9 cellular contexts compared by ENCODE assay signal in the genomic region with DNA sequence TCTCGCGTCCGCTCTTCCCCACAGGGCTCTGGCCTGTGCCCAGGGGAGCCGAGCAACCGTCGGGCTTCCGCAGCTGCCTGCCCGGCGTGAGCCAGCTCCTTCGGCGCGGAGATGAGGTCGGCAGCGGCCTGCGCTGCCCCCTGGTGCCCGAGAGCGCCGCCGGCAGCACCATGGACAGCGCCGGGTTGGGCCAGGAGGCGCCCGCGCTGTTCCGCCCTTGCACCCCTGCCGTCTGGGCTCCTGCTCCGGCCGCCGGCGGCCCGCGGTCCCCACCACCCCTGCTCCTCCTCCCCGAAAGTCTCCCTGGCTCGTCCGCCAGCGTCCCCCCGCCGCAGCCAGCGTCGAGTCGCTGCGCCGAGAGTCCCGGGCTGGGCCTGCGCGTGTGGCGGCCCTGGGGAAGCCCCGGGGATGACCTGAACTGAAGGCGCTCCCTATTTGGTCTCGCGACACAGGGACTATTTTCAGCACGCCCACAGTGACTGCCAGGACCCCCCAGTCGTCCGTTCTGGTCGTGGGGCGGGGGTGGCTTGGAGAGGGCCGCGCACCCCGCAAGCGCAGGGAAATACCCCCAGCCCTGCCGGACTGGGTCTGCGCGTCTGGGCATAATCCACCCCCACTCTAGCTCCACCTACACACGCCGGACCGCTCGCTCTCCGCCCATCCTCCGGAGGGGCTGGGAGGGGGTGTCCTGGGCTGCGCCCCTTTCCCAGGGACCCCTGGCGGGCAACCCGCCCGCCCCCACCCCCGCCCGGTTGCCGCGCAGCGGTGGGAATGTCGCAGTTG. TPM values are rescaled to one million over a fixed set of nuclear protein-coding genes. Genes with fewer than 3 reads are reported as not detected.
A peak's percentile ranks its signal among the peaks of the same experiment; 100 is the strongest.
DNase-seq lines count a peak whose midpoint lies in the region; ATAC-seq and TF ChIP-seq lines count a peak whose summit lies in the region.
"Had no signal": no experiment of that assay in that cellular context is flagged by ENCODE, and none has a peak within 500 bp of the region (broad histone marks: within the 10 kb centered on the region; RNA-seq: fewer than 3 reads in every experiment).

No MANE protein-coding gene starts in this region.

- peaks cover 23% of the 10 kb centered on the region for H3K4me1 ChIP-seq in CD4-positive, alpha-beta memory T cell (ENCODE audit: insufficient read depth, low read length)
- H3K4me1 ChIP-seq in iPS DF 6.9 (ENCODE audit: control insufficient read depth, insufficient read depth, low read length) (peaks cover 22% of the 10 kb centered on the region), smooth muscle cell (ENCODE audit: low read depth) (peaks cover 16% of the 10 kb centered on the region)

- peaks cover 3% of the 10 kb centered on the region for H3F3A ChIP-seq in smooth muscle cell (ENCODE audit: low read depth)

- no peak overlapping the region for H3K27ac ChIP-seq in CD4-positive, alpha-beta memory T cell (ENCODE audit: low read depth, low read length)
- H3K27ac ChIP-seq in iPS DF 6.9 (ENCODE audit: low read length) (no peak overlapping the region), smooth muscle cell (ENCODE audit: low read depth) (no peak overlapping the region)

- peak overlapping the region in 1 of 7 donors; percentile 44 for H3K27ac Mint-ChIP-seq in CD4-positive, alpha-beta memory T cell

- intact Hi-C loops in CD4-positive, alpha-beta memory T cell (cut with micrococcal nuclease), result loop anchor here (2.0 to 10.0 kb wide), 4 partner anchors 38 to 253 kb away; partner anchors contain the start of genes NPHP4 and RNF207

- H3K9ac ChIP-seq in smooth muscle cell (ENCODE audit: low read depth), result no peak overlapping the region

- H3K79me2 ChIP-seq in smooth muscle cell (ENCODE audit: low read depth), result no peaks in the 10 kb centered on the region

- H3K4me3 Mint-ChIP-seq in CD4-positive, alpha-beta memory T cell, result no peak overlapping the region

- no peaks in the 10 kb centered on the region for H3K36me3 ChIP-seq in CD4-positive, alpha-beta memory T cell (ENCODE audit: insufficient read depth, low read length)
- H3K36me3 ChIP-seq in iPS DF 6.9 (ENCODE audit: control insufficient read depth, insufficient read depth, low read length) (no peaks in the 10 kb centered on the region), smooth muscle cell (ENCODE audit: low read depth) (no peaks in the 10 kb centered on the region)

- peak; percentile 67 to 78 (median 75) for DNase-seq in CD4-positive, alpha-beta memory T cell
- peak; percentile 53 for DNase-seq in NCI-H1048 (lab: John Stamatoyannopoulos, UW)
- DNase-seq in T1000 (lab: John Stamatoyannopoulos, UW), result peak; percentile 71
- DNase-seq in astrocyte of the cerebellum (ENCODE audit: low read depth), result peak; percentile 43
- no peak for DNase-seq in iPS DF 6.9 (ENCODE audit: low read depth, low spot score)
- DNase-seq in smooth muscle cell (lab: John Stamatoyannopoulos, UW; ENCODE audit: unreplicated experiment), result peak; percentile 62

- H3K4me3 ChIP-seq in CD4-positive, alpha-beta memory T cell (ENCODE audit: low read length in 2 of 2), result no peak overlapping the region
- H3K4me3 ChIP-seq in astrocyte of the cerebellum (ENCODE audit: low read depth, low read length) (peak overlapping the region; percentile 18), iPS DF 6.9 (ENCODE audit: low read length) (peak overlapping the region; percentile 73; the same call in 1 of the 2 replicates), smooth muscle cell (peak overlapping the region; percentile 1)

- H3K9me3 ChIP-seq in CD4-positive, alpha-beta memory T cell (ENCODE audit: control insufficient read depth in 1 of 2, low read length in 2 of 2), result no peaks in the 10 kb centered on the region
- no peaks in the 10 kb centered on the region for H3K9me3 ChIP-seq in iPS DF 6.9 (ENCODE audit: control insufficient read depth, insufficient read depth, low read length)
- no peaks in the 10 kb centered on the region for H3K9me3 ChIP-seq in smooth muscle cell (replicated peaks; ENCODE audit: low read depth)

- peak; percentile 82 for TF ChIP-seq CTCF in astrocyte of the cerebellum (IDR thresholded peaks at IDR 0.05; ENCODE audit: low read depth, low read length, missing control alignments)
- TF ChIP-seq CTCF in smooth muscle cell (IDR thresholded peaks at IDR 0.05; ENCODE audit: borderline replicate concordance, insufficient read depth, poor library complexity, severe bottlenecking), result peak; percentile 87

- peak; percentile 59 for ATAC-seq in GM21381 (IDR thresholded peaks at IDR 0.05; ENCODE audit: unreplicated experiment)
- no peak for ATAC-seq in HG03378 (IDR thresholded peaks at IDR 0.05; ENCODE audit: unreplicated experiment)

- in situ Hi-C loops in astrocyte of the cerebellum (cut with HindIII; ENCODE audit: low sequenced_read_pairs), result no loop called here

- POLR2A ChIA-PET in CD4-positive, alpha-beta memory T cell (lab: Charles Lee; ENCODE audit: partially characterized antibody), result interaction anchor here (0.7 to 1.0 kb wide), 4 partner anchors 10 to 178 kb away, joined by 3 to 4 read pairs (median 4); no protein-coding TSS in a partner anchor

- H4K20me1 ChIP-seq in smooth muscle cell (ENCODE audit: low read depth), result peaks cover 11% of the 10 kb centered on the region

- no CpG with 5 or more reads among the region's 79 CpGs for whole genome bisulfite sequencing in iPS DF 6.9 (ENCODE audit: insufficient coverage, insufficient read length)
- 2% methylated on average over 40 of the region's 79 CpGs for WGBS in smooth muscle cell (ENCODE audit: low lambda C conversion rate)

- peaks cover 8 to 29% (median 13%) of the 10 kb centered on the region in 4 donors for H3K4me1 Mint-ChIP-seq in CD4-positive, alpha-beta memory T cell

- H2AFZ ChIP-seq in smooth muscle cell (ENCODE audit: low read depth), result no peak overlapping the region

- H3K36me3 Mint-ChIP-seq in CD4-positive, alpha-beta memory T cell, result no peaks in the 10 kb centered on the region

- CTCF ChIA-PET in CD4-positive, alpha-beta memory T cell (lab: Charles Lee; ENCODE audit: partially characterized antibody), result interaction anchor here (0.6 to 5.3 kb wide), 21 partner anchors 9 to 735 kb away, joined by 3 to 66 read pairs (median 4); partner anchors contain the start of gene ICMT

- peak overlapping the region; percentile 74 for H3K4me2 ChIP-seq in smooth muscle cell

- peaks cover 30 to 42% of the 10 kb centered on the region in 2 donors for H3K27me3 Mint-ChIP-seq in CD4-positive, alpha-beta memory T cell

- peaks cover 0 to 2% (median 0%) of the 10 kb centered on the region in 8 donors for H3K9me3 Mint-ChIP-seq in CD4-positive, alpha-beta memory T cell

- peaks cover 43% of the 10 kb centered on the region for H3K27me3 ChIP-seq in CD4-positive, alpha-beta memory T cell (ENCODE audit: insufficient read depth, low read length)
- H3K27me3 ChIP-seq in iPS DF 6.9 (ENCODE audit: control insufficient read depth, insufficient read depth, low read length) (peaks cover 10% of the 10 kb centered on the region), smooth muscle cell (ENCODE audit: low read depth) (peaks cover 92% of the 10 kb centered on the region)

RNA-seq across cellular contexts. Expression of gene HES3, which starts 1.3 kb away (rescaled TPM):
- not detected for total RNA-seq in CD4-positive, alpha-beta memory T cell
- polyA plus RNA-seq in CD4-positive, alpha-beta memory T cell, result not detected
- not detected in 2 replicates for total RNA-seq in smooth muscle cell
- not detected in 2 replicates for polyA plus RNA-seq in smooth muscle cell
- total RNA-seq: T-helper 1 cell treated with Interleukin-12 subunit alpha and Interleukin-12 subunit beta and Interleukin-4 antibody, amounts not matched to agents 30 ng/mL and 1 ng/mL, for 36 hours had no signal

RNA-seq across cellular contexts. Expression of gene ICMT, which starts 9.5 kb away (rescaled TPM):
- 10 to 100 TPM; 19.6 to 23.1 TPM for total RNA-seq in CD4-positive, alpha-beta memory T cell
- 10 to 100 TPM; 16.1 to 21.3 TPM for polyA plus RNA-seq in CD4-positive, alpha-beta memory T cell
- total RNA-seq in smooth muscle cell, result 55.1 and 66.8 TPM in 2 replicates
- 34.7 and 36.6 TPM in 2 replicates for polyA plus RNA-seq in smooth muscle cell

RNA-seq across cellular contexts. Expression of gene GPR153, which starts 15.6 kb away (rescaled TPM):
- under 1 TPM; 0.32 to 0.33 TPM for total RNA-seq in CD4-positive, alpha-beta memory T cell
- not detected for polyA plus RNA-seq in CD4-positive, alpha-beta memory T cell
- total RNA-seq in smooth muscle cell, result 6.4 and 8.2 TPM in 2 replicates
- 15.5 and 15.8 TPM in 2 replicates for polyA plus RNA-seq in smooth muscle cell

RNA-seq across cellular contexts. Expression of gene RNF207, which starts 39.4 kb away (rescaled TPM):
- total RNA-seq in CD4-positive, alpha-beta memory T cell, result 1 to 10 TPM; 8.7 to 9.4 TPM
- 1 to 10 TPM; 1.7 to 2.0 TPM for polyA plus RNA-seq in CD4-positive, alpha-beta memory T cell
- total RNA-seq in smooth muscle cell, result 1.8 and 4.8 TPM in 2 replicates
- 2.0 and 4.0 TPM in 2 replicates for polyA plus RNA-seq in smooth muscle cell

RNA-seq across cellular contexts. Expression of gene RPL22, which starts 45.9 kb away (rescaled TPM):
- total RNA-seq in CD4-positive, alpha-beta memory T cell, result 100 to 1,000 TPM; 491 to 503 TPM
- polyA plus RNA-seq in CD4-positive, alpha-beta memory T cell, result 100 to 1,000 TPM; 215 to 259 TPM
- total RNA-seq in smooth muscle cell, result 108 and 126 TPM in 2 replicates
- polyA plus RNA-seq in smooth muscle cell, result 108 and 117 TPM in 2 replicates

Comparison
In these comparisons a context has a peak if more than half of its experiments do, and no peak if none do; other contexts are left out.
1. H3K4me3 ChIP-seq: peak in astrocyte of the cerebellum (single experiment), iPS DF 6.9 (single experiment) and smooth muscle cell (single experiment); none in CD4-positive, alpha-beta memory T cell (0 of 2).